Comparison of ENCODE assay signal across 1 cellular context in the genomic region with DNA sequence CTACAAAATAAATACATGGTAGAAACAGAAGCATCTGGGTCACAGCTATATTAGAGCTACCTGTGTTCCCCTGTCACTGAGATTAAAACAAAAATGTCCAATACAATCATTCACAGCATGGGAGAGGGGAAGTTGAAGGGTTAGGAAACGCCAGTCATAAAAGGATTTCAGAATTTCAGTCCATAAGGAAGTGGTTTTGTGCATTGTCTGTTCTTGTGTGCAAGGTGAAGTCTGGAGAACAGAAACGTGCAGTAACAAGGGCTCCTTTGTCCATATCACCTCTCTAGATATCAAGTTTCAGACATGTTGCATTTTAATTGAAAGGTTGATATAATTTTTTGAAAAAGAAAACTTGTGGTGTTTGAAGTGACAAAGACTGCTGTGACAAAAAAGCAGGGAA.
A peak's percentile ranks its signal among the peaks of the same experiment; 100 is the strongest.
TF ChIP-seq lines count a peak whose summit lies in the region.

No MANE protein-coding gene starts in this region.

TF ChIP-seq in GM12878, 131 proteins besides CTCF, POLR2A, EP300 and RAD21 (continued from another document):
- TF ChIP-seq, protein P1, sequence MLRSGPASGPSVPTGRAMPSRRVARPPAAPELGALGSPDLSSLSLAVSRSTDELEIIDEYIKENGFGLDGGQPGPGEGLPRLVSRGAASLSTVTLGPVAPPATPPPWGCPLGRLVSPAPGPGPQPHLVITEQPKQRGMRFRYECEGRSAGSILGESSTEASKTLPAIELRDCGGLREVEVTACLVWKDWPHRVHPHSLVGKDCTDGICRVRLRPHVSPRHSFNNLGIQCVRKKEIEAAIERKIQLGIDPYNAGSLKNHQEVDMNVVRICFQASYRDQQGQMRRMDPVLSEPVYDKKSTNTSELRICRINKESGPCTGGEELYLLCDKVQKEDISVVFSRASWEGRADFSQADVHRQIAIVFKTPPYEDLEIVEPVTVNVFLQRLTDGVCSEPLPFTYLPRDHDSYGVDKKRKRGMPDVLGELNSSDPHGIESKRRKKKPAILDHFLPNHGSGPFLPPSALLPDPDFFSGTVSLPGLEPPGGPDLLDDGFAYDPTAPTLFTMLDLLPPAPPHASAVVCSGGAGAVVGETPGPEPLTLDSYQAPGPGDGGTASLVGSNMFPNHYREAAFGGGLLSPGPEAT (IDR thresholded peaks at IDR 0.05; ENCODE audit: low read depth) = 0 out of 2 replicates have a peak, but pooled peaks have one; percentile 13
- TF ChIP-seq JUNB (IDR thresholded peaks at IDR 0.05) = peak; percentile 70
TF ChIP-seq in GM12878: peak in this region for 19; not testable (repeated sequence) for 112.
